8 cellular contexts compared by ENCODE assay signal in the genomic region with DNA sequence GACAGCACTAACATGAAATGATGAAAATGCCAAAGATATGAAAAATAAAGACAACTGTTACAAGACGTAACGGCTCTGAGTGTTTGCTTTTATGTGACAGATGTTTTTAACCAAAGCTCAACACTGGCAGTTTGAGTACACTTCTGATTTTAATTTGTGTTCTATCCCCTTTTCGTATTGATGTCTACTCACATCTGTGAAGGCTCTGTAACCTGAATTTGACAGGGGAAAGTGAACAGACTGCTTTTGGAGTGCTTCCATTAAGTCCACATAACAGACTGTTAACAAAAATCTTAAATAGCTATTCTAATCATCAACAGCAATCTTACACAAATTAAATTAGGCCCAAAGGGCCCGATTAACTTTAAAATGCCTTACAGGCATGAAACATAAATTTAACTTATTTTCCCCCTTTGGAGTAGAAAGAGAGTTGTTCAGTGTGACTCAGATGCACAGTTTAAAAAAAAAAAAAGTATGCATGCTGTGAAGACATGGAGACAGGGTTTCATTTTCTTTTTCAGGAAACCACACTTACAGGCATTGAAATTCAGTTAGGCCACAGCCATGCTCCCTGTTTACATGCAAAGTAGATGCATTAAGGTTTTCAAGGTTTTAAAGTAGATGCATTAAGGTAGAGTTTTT. TPM values are rescaled to one million over a fixed set of nuclear protein-coding genes. Genes with fewer than 3 reads are reported as not detected.
DNase-seq lines count a peak whose midpoint lies in the region; ATAC-seq, FAIRE-seq and TF ChIP-seq lines count a peak whose summit lies in the region.

No MANE protein-coding gene starts in this region.

- POLR2A ChIA-PET in activated CD8-positive, alpha-beta T cell treated with anti-CD3 and anti-CD28 coated beads for 36 hours (lab: Charles Lee), result interaction anchor here (0.6 to 5.8 kb wide), 5 partner anchors 10 to 896 kb away, joined by 3 to 55 read pairs (median 5); partner anchors contain the start of genes RNASEH2B and TRIM13

- no peak overlapping the region for H3K9ac ChIP-seq in neuronal stem cell (ENCODE audit: low read depth, low read length, poor library complexity)
- no peak overlapping the region for H3K9ac ChIP-seq in kidney (ENCODE audit: low read length in 2 of 2)

- FAIRE-seq in kidney (lab: Jason Lieb, UNC), result no peak

- peak overlapping the region; percentile 67 for H3K4me3 Mint-ChIP-seq in activated CD8-positive, alpha-beta T cell treated with anti-CD3 and anti-CD28 coated beads for 36 hours

- WGBS in neuronal stem cell (ENCODE audit: extremely low coverage in 2 of 2, insufficient read length in 2 of 2, insufficient replicate concordance in 1 of 2), 2 donors, result no CpG with 5 or more reads among the region's 4 CpGs

- no peak overlapping the region for H3K4ac ChIP-seq in neuronal stem cell (ENCODE audit: low read length)

- H2AK5ac ChIP-seq in neuronal stem cell (ENCODE audit: low read depth, low read length), result no peak overlapping the region

- peaks cover 0 to 11% of the 10 kb centered on the region in 2 donors for H3K4me1 ChIP-seq in neuronal stem cell (ENCODE audit: control insufficient read depth in 2 of 2, insufficient read depth in 1 of 2, low read depth in 1 of 2, low read length in 2 of 2)
- no peaks in the 10 kb centered on the region for H3K4me1 ChIP-seq in kidney (ENCODE audit: control insufficient read depth in 1 of 2, insufficient read depth in 1 of 2, low read depth in 1 of 2, low read length in 2 of 2)

- CTCF ChIA-PET in activated CD8-positive, alpha-beta T cell treated with anti-CD3 and anti-CD28 coated beads for 36 hours (lab: Charles Lee), result interaction anchor here (1.0 to 6.3 kb wide), 6 partner anchors 13 to 895 kb away, joined by 3 to 78 read pairs (median 3); partner anchors contain the start of gene RNASEH2B

- H3K36me3 ChIP-seq in GM06990 (ENCODE audit: control insufficient read depth, insufficient read depth, low read length), result no peaks in the 10 kb centered on the region
- H3K36me3 ChIP-seq in neuronal stem cell (replicated peaks in 1 of 2; ENCODE audit: control insufficient read depth in 2 of 2, insufficient read depth in 2 of 2, low read length in 2 of 2), result no peaks in the 10 kb centered on the region
- H3K36me3 ChIP-seq in kidney (ENCODE audit: control insufficient read depth in 1 of 2, insufficient read depth in 2 of 2, low read length in 2 of 2), result no peaks in the 10 kb centered on the region

- H3K23ac ChIP-seq in neuronal stem cell (ENCODE audit: low read depth, low read length, poor library complexity), result no peak overlapping the region

- peaks cover 6% of the 10 kb centered on the region for H3K9me3 Mint-ChIP-seq in activated CD8-positive, alpha-beta T cell treated with anti-CD3 and anti-CD28 coated beads for 36 hours

- intact Hi-C loops in activated CD8-positive, alpha-beta T cell treated with anti-CD3 and anti-CD28 coated beads for 36 hours (cut with micrococcal nuclease), result no loop called here
- intact Hi-C loops in kidney (cut with DNase I), result no loop called here

- no peak overlapping the region for H2BK120ac ChIP-seq in neuronal stem cell (ENCODE audit: low read depth, low read length)

- no peaks in the 10 kb centered on the region for H3K79me1 ChIP-seq in neuronal stem cell (ENCODE audit: low read depth, low read length)

- H2BK15ac ChIP-seq in neuronal stem cell (ENCODE audit: low read length), result no peak overlapping the region

- peak overlapping the region; percentile 94 for H3K27ac Mint-ChIP-seq in activated CD8-positive, alpha-beta T cell treated with anti-CD3 and anti-CD28 coated beads for 36 hours

- no peak overlapping the region for H3K27ac ChIP-seq in neuronal stem cell (replicated peaks; ENCODE audit: low read length)
- no peak overlapping the region for H3K27ac ChIP-seq in kidney (ENCODE audit: low read depth in 2 of 2, low read length in 2 of 2)

- H3K4me3 ChIP-seq in GM06990 (replicated peaks; ENCODE audit: low read depth, low read length) (peak overlapping the region; percentile 20), neuronal stem cell (ENCODE audit: low read length in 2 of 2) (no peak overlapping the region), kidney (ENCODE audit: low read length in 2 of 2) (no peak overlapping the region)

- peak; percentile 83 for ATAC-seq in GM21423 (IDR thresholded peaks at IDR 0.05; ENCODE audit: unreplicated experiment)
- ATAC-seq in activated CD8-positive, alpha-beta T cell treated with anti-CD3 and anti-CD28 coated beads for 36 hours, result peak; percentile 90

- peaks cover 28% of the 10 kb centered on the region for H3K4me1 Mint-ChIP-seq in activated CD8-positive, alpha-beta T cell treated with anti-CD3 and anti-CD28 coated beads for 36 hours (ENCODE audit: low read depth)

- no peak overlapping the region for H3K4me2 ChIP-seq in neuronal stem cell (ENCODE audit: insufficient read depth, low read length, poor library complexity, severe bottlenecking)

- H4K91ac ChIP-seq in neuronal stem cell (ENCODE audit: low read depth, low read length, poor library complexity), result no peak overlapping the region

- no peaks in the 10 kb centered on the region for H3K27me3 ChIP-seq in GM06990 (replicated peaks; ENCODE audit: control insufficient read depth, insufficient read depth, low read length)
- H3K27me3 ChIP-seq in neuronal stem cell (ENCODE audit: control insufficient read depth in 3 of 3, insufficient read depth in 3 of 3, low read depth in 1 of 3, low read length in 3 of 3), result no peaks in the 10 kb centered on the region

- H3K18ac ChIP-seq in neuronal stem cell (ENCODE audit: low read length), result no peak overlapping the region

- H2BK12ac ChIP-seq in neuronal stem cell (ENCODE audit: low read length), result no peak overlapping the region

- H2BK5ac ChIP-seq in neuronal stem cell (ENCODE audit: low read length), result no peak overlapping the region

- no peak for TF ChIP-seq CTCF in GM06990 (IDR thresholded peaks at IDR 0.05; ENCODE audit: insufficient read depth, low read length, poor library complexity, severe bottlenecking)
- no peak for TF ChIP-seq CTCF in activated CD8-positive, alpha-beta T cell treated with anti-CD3 and anti-CD28 coated beads for 36 hours (IDR thresholded peaks at IDR 0.05)
- no peak for TF ChIP-seq CTCF in kidney (IDR thresholded peaks at IDR 0.05; ENCODE audit: borderline replicate concordance, extremely low read depth, insufficient read depth)

- DNase-seq in GM06990 (ENCODE audit: extremely low read depth, insufficient read length) (peak; percentile 60), HT1080 (ENCODE audit: low read depth) (peak; percentile 28), neuronal stem cell (ENCODE audit: low spot score) (no peak), HUDEP-2 (lab: John Stamatoyannopoulos, UW; ENCODE audit: unreplicated experiment in 76 of 76) (no peak), kidney (no peak), COLO829 (ENCODE audit: low spot score) (no peak)
- peak; percentile 42 for DNase-seq in activated CD8-positive, alpha-beta T cell treated with anti-CD3 and anti-CD28 coated beads for 36 hours

- no peaks in the 10 kb centered on the region for H3K27me3 Mint-ChIP-seq in activated CD8-positive, alpha-beta T cell treated with anti-CD3 and anti-CD28 coated beads for 36 hours

- peaks cover 7% of the 10 kb centered on the region for H3K36me3 Mint-ChIP-seq in activated CD8-positive, alpha-beta T cell treated with anti-CD3 and anti-CD28 coated beads for 36 hours (ENCODE audit: low read depth)

- peak overlapping the region; percentile 83 for H2AFZ ChIP-seq in neuronal stem cell (ENCODE audit: low read length)

- H4K8ac ChIP-seq in neuronal stem cell (ENCODE audit: low read depth, low read length), result no peak overlapping the region

- no peak overlapping the region for H3K14ac ChIP-seq in neuronal stem cell (ENCODE audit: low read length)

- H3K9me3 ChIP-seq in neuronal stem cell (replicated peaks in 1 of 2; ENCODE audit: control insufficient read depth in 2 of 2, insufficient read depth in 1 of 2, low read depth in 1 of 2, low read length in 2 of 2) (no peaks in the 10 kb centered on the region), kidney (ENCODE audit: control insufficient read depth in 1 of 2, low read length in 2 of 2) (no peaks in the 10 kb centered on the region)

RNA-seq across cellular contexts. Expression of gene RNASEH2B, which starts 16.3 kb away (rescaled TPM):
- total RNA-seq in HT1080 (2014; rRNA removed; shearing (Covaris generic)), result 30.3 and 32.7 TPM in 2 replicates
- 18.7 and 19.7 TPM in 2 replicates for polyA plus RNA-seq in HT1080 (2015; cell fraction: cytosol; rRNA removed)
- 9.0 and 10.7 TPM in 2 replicates for polyA plus RNA-seq in HT1080 (2015; cell fraction: nucleus; rRNA removed)
- total RNA-seq in activated CD8-positive, alpha-beta T cell treated with anti-CD3 and anti-CD28 coated beads for 36 hours, result 10 to 100 TPM; 63.5 to 69.4 TPM
- polyA plus RNA-seq in neuronal stem cell (2013, experiment 1 of 2), result 27.8 TPM
- 26.3 TPM for polyA plus RNA-seq in neuronal stem cell (2013, experiment 2 of 2)
- 37.7 TPM for total RNA-seq in kidney
- 32.5 TPM for polyA plus RNA-seq in kidney (ENCODE audit: insufficient read depth, low read depth, low replicate concordance)

RNA-seq across cellular contexts. Expression of gene DLEU7, which starts 49.8 kb away (rescaled TPM):
- total RNA-seq in HT1080 (2014; rRNA removed; shearing (Covaris generic)), result not detected in 2 replicates
- polyA plus RNA-seq in HT1080 (2015; cell fraction: cytosol; rRNA removed), result not detected in 2 replicates
- not detected in 2 replicates for polyA plus RNA-seq in HT1080 (2015; cell fraction: nucleus; rRNA removed)
- total RNA-seq in activated CD8-positive, alpha-beta T cell treated with anti-CD3 and anti-CD28 coated beads for 36 hours, result not detected
- polyA plus RNA-seq in neuronal stem cell (2013, experiment 1 of 2), result 0.18 TPM
- 0.17 TPM for polyA plus RNA-seq in neuronal stem cell (2013, experiment 2 of 2)
- total RNA-seq in kidney, result 0.28 TPM
- polyA plus RNA-seq in kidney (ENCODE audit: insufficient read depth, low read depth, low replicate concordance), result 0.75 TPM

Comparison
In these comparisons a context has a peak if more than half of its experiments do, and no peak if none do; other contexts are left out.
1. DNase-seq: peak in GM06990 (single experiment), HT1080 (single experiment) and activated CD8-positive, alpha-beta T cell treated with anti-CD3 and anti-CD28 coated beads for 36 hours (single experiment); none in neuronal stem cell (single experiment), HUDEP-2 (0 of 76), kidney (single experiment) and COLO829 (single experiment).